16 cellular contexts compared by ENCODE assay signal in genomic region chr15:89783861-89784685, GRCh38. TPM values are rescaled to one million over a fixed set of nuclear protein-coding genes. Genes with fewer than 3 reads are reported as not detected.
DNase-seq lines count a peak whose midpoint lies in the region; ATAC-seq and TF ChIP-seq lines count a peak whose summit lies in the region.
"Had no signal": no experiment of that assay in that cellular context is flagged by ENCODE, and none has a peak within 500 bp of the region (broad histone marks: within the 10 kb centered on the region; RNA-seq: fewer than 3 reads in every experiment).

No MANE protein-coding gene starts in this region.

- no peak overlapping the region for H3K4me3 Mint-ChIP-seq in Calu3 (ENCODE audit: low read depth, unreplicated experiment)
- no peak overlapping the region for H3K4me3 Mint-ChIP-seq in progenitor cell of endocrine pancreas (ENCODE audit: low read depth)
- H3K4me3 Mint-ChIP-seq: activated CD4-positive, alpha-beta memory T cell treated with anti-CD3 and anti-CD28 coated beads, Interleukin-2, amount 10 ng/mL, durations not matched to agents 7 days and 5 days; naive thymus-derived CD8-positive, alpha-beta T cell had no signal

- H4K91ac ChIP-seq in IMR-90 (ENCODE audit: insufficient read depth, low read depth, low read length) = no peak overlapping the region

- WGBS in IMR-90 (ENCODE audit: extremely low coverage in 2 of 2, insufficient read length in 1 of 2), 2 experiments = 79% methylated on average over 4 of the region's 15 CpGs; no CpG with 5 or more reads in 1 of the 2 experiments
- WGBS in esophagus squamous epithelium, 2 donors = 80% methylated on average over 5 of the region's 15 CpGs; no CpG with 5 or more reads in 1 of the 2 donors

- BruUV-seq in Calu3 (replicated peaks; lab: Mats Ljungman, UMichigan) (no TSS peak), IMR-90 (replicated peaks; lab: Mats Ljungman, UMichigan) (no TSS peak)

- no peak overlapping the region for H3K23ac ChIP-seq in IMR-90 (ENCODE audit: low read depth, low read length)

- H2BK120ac ChIP-seq in IMR-90 (ENCODE audit: low read depth, low read length) = no peak overlapping the region

- H3K27me3 ChIP-seq in IMR-90 (ENCODE audit: control insufficient read depth, insufficient read depth, low read length) (no peaks in the 10 kb centered on the region), esophagus squamous epithelium (no peaks in the 10 kb centered on the region)
- H3K27me3 ChIP-seq: BLaER1, heart right ventricle had no signal

- H3K27ac ChIP-seq in IMR-90 (ENCODE audit: insufficient read depth, low read length) = no peak overlapping the region
- H3K27ac ChIP-seq in esophagus squamous epithelium = no peak overlapping the region
- H3K27ac ChIP-seq: BLaER1, heart right ventricle had no signal

- POLR2A ChIA-PET in IMR-90 (lab: Charles Lee; ENCODE audit: unreplicated experiment) = no interaction called here

- H3K9ac ChIP-seq in IMR-90 (ENCODE audit: low read depth, low read length) = no peak overlapping the region
- H3K9ac ChIP-seq: BLaER1 had no signal

- H3K4me1 ChIP-seq in IMR-90 (ENCODE audit: control insufficient read depth, insufficient read depth, low read length) (peaks cover 10% of the 10 kb centered on the region), esophagus squamous epithelium (peaks cover 18 to 66% (median 27%) of the 10 kb centered on the region in 3 donors)

- H3K9me1 ChIP-seq in IMR-90 (ENCODE audit: insufficient read depth, low read length) = no peaks in the 10 kb centered on the region; the same call in 1 of the 2 replicates

- H3K27ac Mint-ChIP-seq in Calu3 (ENCODE audit: unreplicated experiment) (peak overlapping the region; percentile 88), progenitor cell of endocrine pancreas (no peak overlapping the region)
- H3K27ac Mint-ChIP-seq: activated CD4-positive, alpha-beta memory T cell treated with anti-CD3 and anti-CD28 coated beads, Interleukin-2, amount 10 ng/mL, durations not matched to agents 7 days and 5 days had no signal

- H3K79me1 ChIP-seq in IMR-90 (ENCODE audit: low read depth in 1 of 2, low read length in 2 of 2) = no peaks in the 10 kb centered on the region

- TF ChIP-seq RAD21 in IMR-90 (IDR thresholded peaks at IDR 0.05; ENCODE audit: low read length) = no peak

- H4K8ac ChIP-seq in IMR-90 (ENCODE audit: low read depth in 2 of 2, low read length in 2 of 2) = no peak overlapping the region

- no peak overlapping the region for H2BK20ac ChIP-seq in IMR-90 (ENCODE audit: low read depth, low read length)

- no peak overlapping the region for H4K5ac ChIP-seq in IMR-90 (ENCODE audit: low read depth, low read length)

- peaks cover 53% of the 10 kb centered on the region for H3K4me1 Mint-ChIP-seq in Calu3 (ENCODE audit: low read depth, unreplicated experiment)
- no peaks in the 10 kb centered on the region for H3K4me1 Mint-ChIP-seq in progenitor cell of endocrine pancreas (ENCODE audit: low read depth)

- DNase-seq in Calu3 = no peak
- DNase-seq in IMR-90 = no peak
- DNase-seq in left ventricle myocardium superior = peak; percentile 26
- peak; percentile 64 for DNase-seq in posterior vena cava (ENCODE audit: low spot score)
- no peak for DNase-seq in progenitor cell of endocrine pancreas (ENCODE audit: low spot score, unreplicated experiment)
- DNase-seq in foreskin fibroblast = no peak
- no peak for DNase-seq in esophagus squamous epithelium (lab: John Stamatoyannopoulos, UW)
- DNase-seq: activated CD4-positive, alpha-beta memory T cell treated with anti-CD3 and anti-CD28 coated beads, Interleukin-2, amount 10 ng/mL, durations not matched to agents 7 days and 5 days; heart right ventricle; KBM-7; naive thymus-derived CD8-positive, alpha-beta T cell; stimulated activated CD4-positive, alpha-beta T cell treated with anti-CD3 and anti-CD28 coated beads, Interleukin-4, amount 100 ng/mL, for 1 hour had no signal

- TF ChIP-seq POLR2A in IMR-90 (IDR thresholded peaks at IDR 0.05; ENCODE audit: low read depth, low read length) = no peak
- no peak for TF ChIP-seq POLR2A in esophagus squamous epithelium (IDR thresholded peaks at IDR 0.05)

- ATAC-seq in IMR-90 (ENCODE audit: low read depth) (no peak), left ventricle myocardium superior (no peak)
- ATAC-seq: esophagus mucosa; naive thymus-derived CD8-positive, alpha-beta T cell had no signal

- H3K4me2 ChIP-seq in IMR-90 (ENCODE audit: low read depth, low read length) = no peak overlapping the region
- H3K4me2 ChIP-seq: BLaER1 had no signal

- no peak overlapping the region for H3K14ac ChIP-seq in IMR-90 (replicated peaks; ENCODE audit: low read depth, low read length)

- H3K18ac ChIP-seq in IMR-90 (ENCODE audit: low read depth, low read length) = no peak overlapping the region

- no peak for TF ChIP-seq CTCF in Calu3 (IDR thresholded peaks at IDR 0.05; ENCODE audit: unreplicated experiment)
- no peak for TF ChIP-seq CTCF in IMR-90 (conservative IDR thresholded peaks at IDR 0.05; ENCODE audit: low read depth, low read length)
- no peak for TF ChIP-seq CTCF in progenitor cell of endocrine pancreas (IDR thresholded peaks at IDR 0.05; ENCODE audit: unreplicated experiment)
- TF ChIP-seq CTCF in foreskin fibroblast (IDR thresholded peaks at IDR 0.05; ENCODE audit: low read depth, low read length) = no peak
- no peak for TF ChIP-seq CTCF in esophagus squamous epithelium (IDR thresholded peaks at IDR 0.05)

- H3K9me3 Mint-ChIP-seq in Calu3 (ENCODE audit: low read depth, unreplicated experiment) (no peaks in the 10 kb centered on the region), progenitor cell of endocrine pancreas (ENCODE audit: low read depth) (peaks cover 8% of the 10 kb centered on the region)

- no peak overlapping the region for H2BK5ac ChIP-seq in IMR-90 (ENCODE audit: low read depth, low read length, poor library complexity, severe bottlenecking)

- H2AK5ac ChIP-seq in IMR-90 (ENCODE audit: low read depth, low read length) = 0 out of 2 replicates have a peak overlapping the region, but pooled peaks have one; percentile 9

- no peak overlapping the region for H3K56ac ChIP-seq in IMR-90 (ENCODE audit: extremely low read depth, insufficient read depth, low read length)

- peak overlapping the region; percentile 49 for H2AFZ ChIP-seq in IMR-90 (replicated peaks; ENCODE audit: low read length, poor library complexity)

- dilution Hi-C loops in IMR-90 (cut with HindIII; ENCODE audit: low sequenced_read_pairs, unreplicated experiment) = no loop called here

- no peak overlapping the region for H2AK9ac ChIP-seq in IMR-90 (replicated peaks; ENCODE audit: low read depth, low read length, poor library complexity)

- CTCF ChIA-PET in Calu3 (lab: Charles Lee) = interaction anchor here (1.1 kb wide), 1 partner anchor 91 kb away, joined by 3 read pairs; no protein-coding TSS in a partner anchor
- CTCF ChIA-PET in IMR-90 (lab: Yijun Ruan, JAX) = no interaction called here

- H3K36me3 Mint-ChIP-seq in Calu3 (ENCODE audit: insufficient read depth, unreplicated experiment) (peaks cover 12% of the 10 kb centered on the region), progenitor cell of endocrine pancreas (ENCODE audit: insufficient read depth) (no peaks in the 10 kb centered on the region)

- in situ Hi-C loops in IMR-90 (cut with MboI; ENCODE audit: low sequenced_read_pairs) = no loop called here

- peak overlapping the region; percentile 16; the same call in 1 of the 2 replicates for H3K4ac ChIP-seq in IMR-90 (ENCODE audit: low read depth, low read length)

- peaks cover 10% of the 10 kb centered on the region; the same call in 1 of the 2 replicates for H3K36me3 ChIP-seq in IMR-90 (ENCODE audit: control insufficient read depth, insufficient read depth, low read length)
- H3K36me3 ChIP-seq in esophagus squamous epithelium = peaks cover 0 to 7% (median 0%) of the 10 kb centered on the region in 3 donors
- H3K36me3 ChIP-seq: BLaER1 had no signal

- H3K27me3 Mint-ChIP-seq in Calu3 (ENCODE audit: unreplicated experiment) = no peaks in the 10 kb centered on the region
- peaks cover 17% of the 10 kb centered on the region for H3K27me3 Mint-ChIP-seq in progenitor cell of endocrine pancreas

- H2BK15ac ChIP-seq in IMR-90 (ENCODE audit: low read depth, low read length) = no peak overlapping the region

- H4K20me1 ChIP-seq in IMR-90 (ENCODE audit: insufficient read depth, low read length) = no peaks in the 10 kb centered on the region
- H4K20me1 ChIP-seq: BLaER1 had no signal

- peaks cover 3% of the 10 kb centered on the region; the same call in 1 of the 2 replicates for H3K9me3 ChIP-seq in IMR-90 (ENCODE audit: control insufficient read depth, insufficient read depth, low read length)
- H3K9me3 ChIP-seq in esophagus squamous epithelium = peaks cover 0 to 12% (median 0%) of the 10 kb centered on the region in 3 donors

- intact Hi-C loops in Calu3 (cut with micrococcal nuclease; ENCODE audit: unreplicated experiment) (no loop called here), IMR-90 (cut with micrococcal nuclease) (no loop called here), left ventricle myocardium superior (cut with micrococcal nuclease) (no loop called here), posterior vena cava (cut with DNase I) (no loop called here), esophagus squamous epithelium (cut with DNase I) (no loop called here)

- no peak overlapping the region for H3K4me3 ChIP-seq in IMR-90 (ENCODE audit: insufficient read depth, low read depth, low read length)
- no peak overlapping the region for H3K4me3 ChIP-seq in foreskin fibroblast (ENCODE audit: low read depth in 1 of 2, low read length in 2 of 2)
- H3K4me3 ChIP-seq in esophagus squamous epithelium = no peak overlapping the region
- H3K4me3 ChIP-seq: BLaER1, heart right ventricle had no signal

RNA-seq across cellular contexts. Expression of gene MESP2, which starts 7.9 kb away (rescaled TPM):
- not detected in 2 replicates for total RNA-seq in Calu3 (2022)
- 0.18 and 0.28 TPM in 2 replicates for total RNA-seq in IMR-90 (2012; rRNA removed)
- 0.32 and 0.34 TPM in 2 replicates for polyA plus RNA-seq in IMR-90 (2012; rRNA removed)
- 0.26 and 0.43 TPM in 2 replicates for polyA plus RNA-seq in IMR-90 (2012; cell fraction: cytosol; rRNA removed)
- polyA plus RNA-seq in IMR-90 (2012; cell fraction: nucleus; rRNA removed; ENCODE audit: low replicate concordance) = 0.13 and 0.34 TPM in 2 replicates
- 0.20 TPM for total RNA-seq in left ventricle myocardium superior
- under 1 TPM; 0.32 to 0.38 TPM for total RNA-seq in posterior vena cava
- total RNA-seq in progenitor cell of endocrine pancreas = not detected in 2 replicates
- total RNA-seq in esophagus squamous epithelium = 1 to 10 TPM in 1 of 4 donors, under 1 TPM in 2, not detected in 1; 0.59 to 2.4 (median 0.83) TPM
- total RNA-seq: activated CD4-positive, alpha-beta memory T cell treated with anti-CD3 and anti-CD28 coated beads, Interleukin-2, amount 10 ng/mL, durations not matched to agents 7 days and 5 days; naive thymus-derived CD8-positive, alpha-beta T cell; NCI-H460; ureter had no signal
- polyA plus RNA-seq: naive thymus-derived CD8-positive, alpha-beta T cell had no signal

RNA-seq across cellular contexts. Expression of gene ANPEP, which starts 30.6 kb away (rescaled TPM):
- 0.68 and 1.8 TPM in 2 replicates for total RNA-seq in Calu3 (2022)
- 8.4 and 8.6 TPM in 2 replicates for total RNA-seq in IMR-90 (2012; rRNA removed)
- polyA plus RNA-seq in IMR-90 (2012; rRNA removed) = 40.4 and 47.0 TPM in 2 replicates
- 50.7 and 52.3 TPM in 2 replicates for polyA plus RNA-seq in IMR-90 (2012; cell fraction: cytosol; rRNA removed)
- 95.5 and 110 TPM in 2 replicates for polyA plus RNA-seq in IMR-90 (2012; cell fraction: nucleus; rRNA removed; ENCODE audit: low replicate concordance)
- total RNA-seq in left ventricle myocardium superior = 7.7 TPM
- 10 to 100 TPM; 22.2 to 73.8 TPM for total RNA-seq in posterior vena cava
- total RNA-seq in progenitor cell of endocrine pancreas = 1.7 and 1.8 TPM in 2 replicates
- total RNA-seq in esophagus squamous epithelium = 10 to 100 TPM in 1 of 4 donors, 1 to 10 TPM in 3; 1.1 to 10.3 (median 3.4) TPM

RNA-seq across cellular contexts. Expression of gene MESP1, which starts 33.0 kb away (rescaled TPM):
- 5.3 and 5.9 TPM in 2 replicates for total RNA-seq in Calu3 (2022)
- under 0.01 TPM in 1 of 2 replicates, not detected in the other for total RNA-seq in IMR-90 (2012; rRNA removed)
- polyA plus RNA-seq in IMR-90 (2012; rRNA removed) = 0.10 and 0.13 TPM in 2 replicates
- polyA plus RNA-seq in IMR-90 (2012; cell fraction: cytosol; rRNA removed) = 0.41 and 0.54 TPM in 2 replicates
- 0.05 and 0.18 TPM in 2 replicates for polyA plus RNA-seq in IMR-90 (2012; cell fraction: nucleus; rRNA removed; ENCODE audit: low replicate concordance)
- 8.4 TPM for total RNA-seq in left ventricle myocardium superior
- total RNA-seq in posterior vena cava = under 1 TPM; 0.52 to 0.69 TPM
- total RNA-seq in progenitor cell of endocrine pancreas = 0.50 and 0.51 TPM in 2 replicates
- total RNA-seq in esophagus squamous epithelium = under 1 TPM in 2 of 4 donors, not detected in 2; 0.23 to 0.42 TPM

Comparison
In these comparisons a context has a peak if more than half of its experiments do, and no peak if none do; other contexts are left out.
1. DNase-seq: peak in left ventricle myocardium superior (single experiment) and posterior vena cava (single experiment); none in Calu3 (single experiment), IMR-90 (single experiment), progenitor cell of endocrine pancreas (single experiment), foreskin fibroblast (0 of 2) and esophagus squamous epithelium (single experiment).